30 cellular contexts compared by ENCODE assay signal in genomic region chr15:99051308-99051707, GRCh38. TPM values are rescaled to one million over a fixed set of nuclear protein-coding genes. Genes with fewer than 3 reads are reported as not detected.
"Had no signal": no experiment of that assay in that cellular context is flagged by ENCODE, and none has a peak within 500 bp of the region (broad histone marks: within the 10 kb centered on the region; RNA-seq: fewer than 3 reads in every experiment).

No MANE protein-coding gene starts in this region.

- H3K9ac ChIP-seq: SK-N-SH had no signal

- H3K27ac ChIP-seq: ascending aorta, body of pancreas, SJCRH30, WERI-Rb-1 had no signal

- H3K4me1 ChIP-seq: ascending aorta, body of pancreas, SJCRH30 had no signal

- H3K4me3 ChIP-seq: ascending aorta, body of pancreas, SJCRH30 had no signal

- H3K9me3 ChIP-seq: ascending aorta, body of pancreas, SJCRH30, SK-N-SH had no signal

- H3K27me3 ChIP-seq: ascending aorta, body of pancreas had no signal

- H3K36me3 ChIP-seq: ascending aorta, SJCRH30, WERI-Rb-1 had no signal

- ATAC-seq: activated CD4-positive, alpha-beta T cell treated with anti-CD3 and anti-CD28 coated beads for 36 hours; activated naive CD4-positive, alpha-beta T cell treated with anti-CD3 and anti-CD28 coated beads, Interleukin-2, amount 50 U/mL, for 72 hours; activated naive CD8-positive, alpha-beta T cell treated with anti-CD3 and anti-CD28 coated beads, Interleukin-2, amount 50 U/mL, for 24 hours; body of pancreas had no signal

- FAIRE-seq: bronchial epithelial cell had no signal

- DNase-seq: activated CD4-positive, alpha-beta memory T cell treated with anti-CD3 and anti-CD28 coated beads, Interleukin-2, amount 10 ng/mL, durations not matched to agents 7 days and 5 days; activated CD4-positive, alpha-beta T cell treated with anti-CD3 and anti-CD28 coated beads for 36 hours; activated CD4-positive, alpha-beta T cell treated with anti-CD3 and anti-CD28 coated beads, Interleukin-2, amount 50 U/mL, for 1 hour; activated effector memory CD4-positive, alpha-beta T cell treated with Interleukin-2 at 50 U/mL for 16 hours; activated naive CD4-positive, alpha-beta T cell treated with Interleukin-2 at 50 U/mL for 16 hours; activated naive CD8-positive, alpha-beta T cell treated with anti-CD3 and anti-CD28 coated beads, Interleukin-2, amount 50 U/mL, for 24 hours; activated T-cell treated with anti-CD3 and anti-CD28 coated beads, Interleukin-2, amount 50 U/mL, for 24 hours; amniotic stem cell; body of pancreas; KG1; NCI-H1048; NCI-H146; NCI-H187 treated with DMSO at 0.1 percent for 48 hours; NCI-H2081 treated with DMSO at 0.1 percent for 48 hours; NCI-H446 treated with DMSO at 0.1 percent for 48 hours; NCI-H526; NCI-H82; SK-N-SH; T-helper 1 cell; WERI-Rb-1 had no signal

RNA-seq across cellular contexts. Expression of gene PGPEP1L, which starts 43.7 kb away (rescaled TPM):
- total RNA-seq: activated CD4-positive, alpha-beta memory T cell treated with anti-CD3 and anti-CD28 coated beads, Interleukin-2, amount 10 ng/mL, durations not matched to agents 7 days and 5 days; activated CD4-positive, alpha-beta T cell treated with anti-CD3 and anti-CD28 coated beads for 36 hours; activated naive CD4-positive, alpha-beta T cell treated with anti-CD3 and anti-CD28 coated beads, Interleukin-2, amount 50 U/mL, for 72 hours; activated T-helper 1 cell treated with anti-CD3 and anti-CD28 coated beads, Interleukin-12 subunit alpha, Interleukin-12 subunit beta, Interleukin-2, Interleukin-4 antibody, amounts not matched to agents 30 ng/mL and 10 ng/mL and 1 ng/mL, durations not matched to agents 14 hours and 24 hours and 36 hours; ascending aorta; body of pancreas; bronchial epithelial cell; LHCN-M2; M059J; OCI-LY7; RPMI7951; SJCRH30; T-helper 2 cell treated with Interferon-gamma antibody and Interleukin-4, amounts not matched to agents 100 ng/mL and 5 ng/mL, for 36 hours had no signal
- polyA plus RNA-seq: SK-N-SH had no signal
